ENCODE assay signal across 9 cellular contexts in the genomic region with DNA sequence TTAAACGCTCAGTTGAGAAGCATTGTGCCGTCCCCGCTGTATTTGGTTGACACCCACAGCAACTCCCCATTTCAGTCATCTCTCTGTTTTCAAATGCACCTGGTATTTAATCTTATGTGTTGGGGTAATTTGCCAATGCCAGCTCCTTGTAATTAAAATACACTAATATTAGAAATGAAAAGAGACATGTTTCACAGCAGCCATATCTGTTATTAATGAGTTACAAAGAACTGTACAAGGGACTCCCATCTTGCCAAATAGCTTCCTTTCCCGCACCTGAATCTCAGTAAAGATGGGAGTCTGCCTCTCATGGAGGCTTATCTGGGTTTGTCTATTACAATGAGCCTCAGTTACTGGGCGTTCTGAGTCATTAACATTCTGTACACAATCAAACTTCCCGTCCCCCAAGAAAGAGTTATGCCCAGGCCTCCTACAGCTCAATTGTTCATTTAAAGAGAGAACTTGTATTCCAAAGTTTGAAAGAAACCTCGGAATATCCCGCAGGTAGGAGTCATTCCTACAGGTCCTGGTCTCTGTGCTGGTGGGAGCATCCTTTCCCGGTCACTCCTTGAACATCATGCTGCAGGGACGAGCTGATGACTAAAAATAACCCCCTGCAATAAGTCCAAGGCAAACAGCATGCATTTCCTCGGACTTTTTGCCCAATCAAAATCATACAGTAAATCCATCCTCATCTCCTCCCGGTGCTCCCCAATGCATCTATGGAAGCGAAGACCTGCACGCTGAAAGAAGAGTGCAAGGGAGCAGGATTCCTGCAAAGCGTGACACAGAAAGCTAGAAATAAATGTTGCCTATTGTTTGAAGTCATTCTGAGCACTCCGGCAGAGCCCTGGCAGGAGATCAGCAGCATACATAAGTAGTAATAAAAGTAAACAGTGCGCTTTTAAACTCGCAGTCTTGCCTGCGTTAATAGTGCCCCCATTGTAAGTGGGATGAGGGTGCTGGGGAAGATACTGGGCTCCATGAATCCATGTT. TPM values are rescaled to one million over a fixed set of nuclear protein-coding genes. Genes with fewer than 3 reads are reported as not detected.
DNase-seq lines count a peak whose midpoint lies in the region; ATAC-seq and TF ChIP-seq lines count a peak whose summit lies in the region.
"Had no signal": no experiment of that assay in that cellular context is flagged by ENCODE, and none has a peak within 500 bp of the region (broad histone marks: within the 10 kb centered on the region; RNA-seq: fewer than 3 reads in every experiment).

No MANE protein-coding gene starts in this region.

- no TSS peak for BruUV-seq in MCF 10A (replicated peaks; lab: Mats Ljungman, UMichigan)
- no TSS peak for BruUV-seq in PC-9 (replicated peaks; lab: Mats Ljungman, UMichigan)

- H3K27me3 Mint-ChIP-seq in MCF 10A (ENCODE audit: insufficient read depth, unreplicated experiment) (peaks cover 80% of the 10 kb centered on the region), type B pancreatic cell (peaks cover 36% of the 10 kb centered on the region)

- no peak for ATAC-seq in GM21367 (IDR thresholded peaks at IDR 0.05; ENCODE audit: unreplicated experiment)
- no peak for ATAC-seq in HG03521 (IDR thresholded peaks at IDR 0.05; ENCODE audit: unreplicated experiment)

- H3K4me2 ChIP-seq in PC-9 = no peak overlapping the region
- H3K4me2 ChIP-seq: SK-N-SH had no signal

- H3K27ac ChIP-seq in breast epithelium (no peak overlapping the region), PC-9 (no peak overlapping the region)

- H3K4me1 ChIP-seq in breast epithelium = no peaks in the 10 kb centered on the region
- no peaks in the 10 kb centered on the region for H3K4me1 ChIP-seq in PC-9 (replicated peaks; ENCODE audit: insufficient read depth)

- intact Hi-C loops in breast epithelium (cut with DNase I; ENCODE audit: low total_unique reads) = loop anchor here (5.0 kb wide), 1 partner anchor 280 kb away; no protein-coding TSS in a partner anchor
- intact Hi-C loops in MCF 10A (cut with micrococcal nuclease) = no loop called here
- intact Hi-C loops in PC-9 (cut with micrococcal nuclease; ENCODE audit: unreplicated experiment) = no loop called here

- H3K9me3 Mint-ChIP-seq in MCF 10A (ENCODE audit: unreplicated experiment) (no peaks in the 10 kb centered on the region), type B pancreatic cell (peaks cover 3% of the 10 kb centered on the region)

- H2AFZ ChIP-seq in PC-9 = no peak overlapping the region

- H4K20me1 ChIP-seq in PC-9 (ENCODE audit: insufficient read depth) = no peaks in the 10 kb centered on the region

- TF ChIP-seq POLR2A in breast epithelium (IDR thresholded peaks at IDR 0.05) = no peak

- no peaks in the 10 kb centered on the region for H3K9me3 ChIP-seq in breast epithelium
- no peaks in the 10 kb centered on the region for H3K9me3 ChIP-seq in PC-9 (ENCODE audit: insufficient read depth, low read depth)
- H3K9me3 ChIP-seq: SK-N-SH had no signal

- H3K36me3 ChIP-seq in breast epithelium (no peaks in the 10 kb centered on the region), PC-9 (ENCODE audit: low read depth) (no peaks in the 10 kb centered on the region)

- no peak overlapping the region for H3K27ac Mint-ChIP-seq in MCF 10A (ENCODE audit: low read depth, unreplicated experiment)
- no peak overlapping the region for H3K27ac Mint-ChIP-seq in type B pancreatic cell

- H3K36me3 Mint-ChIP-seq in MCF 10A (ENCODE audit: insufficient read depth, unreplicated experiment) (no peaks in the 10 kb centered on the region), type B pancreatic cell (no peaks in the 10 kb centered on the region)

- DNase-seq in breast epithelium (ENCODE audit: low spot score in 2 of 2) (no peak), MCF 10A (ENCODE audit: unreplicated experiment) (no peak), choroid plexus epithelial cell (ENCODE audit: low read depth) (peak; percentile 15), medulla oblongata (ENCODE audit: extremely low spot score) (peak; percentile 44), type B pancreatic cell (ENCODE audit: extremely low spot score, unreplicated experiment) (no peak), PC-9 (no peak)
- DNase-seq: SK-N-SH had no signal

- no peak for TF ChIP-seq CTCF in breast epithelium (IDR thresholded peaks at IDR 0.05)
- no peak for TF ChIP-seq CTCF in MCF 10A (IDR thresholded peaks at IDR 0.05; ENCODE audit: unreplicated experiment)
- no peak for TF ChIP-seq CTCF in choroid plexus epithelial cell (conservative IDR thresholded peaks at IDR 0.05; ENCODE audit: low read depth, low read length)
- no peak for TF ChIP-seq CTCF in type B pancreatic cell (conservative IDR thresholded peaks at IDR 0.05)
- no peak for TF ChIP-seq CTCF in PC-9 (conservative IDR thresholded peaks at IDR 0.05)

- CTCF ChIA-PET in MCF 10A (lab: Yijun Ruan, JAX) = interaction anchor here (0.6 to 1.2 kb wide), 3 partner anchors 14 to 276 kb away, joined by 3 to 4 read pairs (median 4); no protein-coding TSS in a partner anchor
- CTCF ChIA-PET in PC-9 (lab: Charles Lee) = no interaction called here

- H3K4me1 Mint-ChIP-seq in MCF 10A (ENCODE audit: insufficient read depth, unreplicated experiment) (peaks cover 16% of the 10 kb centered on the region), type B pancreatic cell (ENCODE audit: unreplicated experiment) (peaks cover 7% of the 10 kb centered on the region)

- peaks cover 0 to 61% of the 10 kb centered on the region in 2 donors for H3K27me3 ChIP-seq in breast epithelium
- H3K27me3 ChIP-seq in PC-9 (ENCODE audit: insufficient read depth, low read depth) = no peaks in the 10 kb centered on the region

- no peaks in the 10 kb centered on the region for H3K9me2 ChIP-seq in PC-9 (ENCODE audit: insufficient read depth)
- H3K9me2 ChIP-seq: SK-N-SH had no signal

- POLR2A ChIA-PET in MCF 10A (lab: Yijun Ruan, JAX) (interaction anchor here (0.7 kb wide), 1 partner anchor 10 kb away, joined by 3 read pairs; no protein-coding TSS in a partner anchor), PC-9 (lab: Charles Lee; ENCODE audit: unreplicated experiment) (interaction anchor here (0.7 kb wide), 1 partner anchor 1001 kb away, joined by 3 read pairs; no protein-coding TSS in a partner anchor)

- H3K79me2 ChIP-seq in PC-9 (ENCODE audit: low read depth) = no peaks in the 10 kb centered on the region

- H3K4me3 ChIP-seq in breast epithelium (peak overlapping the region; percentile 24 to 55 (median 41)), choroid plexus epithelial cell (ENCODE audit: low read depth, low read length) (peak overlapping the region; percentile 50), PC-9 (no peak overlapping the region)

- no peaks in the 10 kb centered on the region for H3F3A ChIP-seq in PC-9 (ENCODE audit: insufficient read depth, low read depth)

- H3K4me3 Mint-ChIP-seq in MCF 10A (ENCODE audit: unreplicated experiment) = no peak overlapping the region
- peak overlapping the region; percentile 85 for H3K4me3 Mint-ChIP-seq in type B pancreatic cell

RNA-seq across cellular contexts. Expression of a gene that starts 0.9 kb away (rescaled TPM):
- 1 to 10 TPM in 1 of 3 donors, under 1 TPM in 1, not detected in 1; 0.66 to 4.0 TPM for total RNA-seq in breast epithelium
- total RNA-seq in MCF 10A (2022) = not detected in 2 replicates
- total RNA-seq in type B pancreatic cell (ENCODE audit: low replicate concordance) = 0.21 and 1.1 TPM in 2 replicates
- not detected in 2 replicates for total RNA-seq in PC-9 (2021)

Comparison
In these comparisons a context has a peak if more than half of its experiments do, and no peak if none do; other contexts are left out.
1. DNase-seq: peak in choroid plexus epithelial cell (single experiment) and medulla oblongata (single experiment); none in breast epithelium (0 of 2), MCF 10A (single experiment), type B pancreatic cell (single experiment) and PC-9 (0 of 2).